6 cellular contexts compared by ENCODE assay signal in the genomic region with DNA sequence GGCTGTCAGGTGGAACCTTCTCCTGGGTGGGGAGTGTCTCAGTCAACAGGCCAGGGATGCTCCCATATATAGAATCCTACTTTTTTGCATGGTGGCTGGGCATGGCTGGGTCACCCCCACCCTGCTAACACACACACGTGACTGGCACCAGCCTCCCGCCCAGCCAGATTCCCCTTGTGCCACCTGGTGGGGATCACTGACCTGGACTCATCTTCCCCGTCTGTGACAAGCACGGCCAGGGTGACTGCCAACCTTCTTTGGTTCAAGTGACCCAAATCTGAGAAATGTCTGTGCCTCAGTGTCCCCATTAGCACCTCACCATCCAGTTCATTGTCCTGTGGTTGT. TPM values are rescaled to one million over a fixed set of nuclear protein-coding genes. Genes with fewer than 3 reads are reported as not detected.
DNase-seq lines count a peak whose midpoint lies in the region; ATAC-seq and TF ChIP-seq lines count a peak whose summit lies in the region.

No MANE protein-coding gene starts in this region.

- H2AFZ ChIP-seq in IMR-90 (replicated peaks; ENCODE audit: low read length, poor library complexity): peak overlapping the region; percentile 92

- H3K4ac ChIP-seq in IMR-90 (ENCODE audit: low read depth, low read length): peak overlapping the region; percentile 69

- no peak for TF ChIP-seq CTCF in IMR-90 (conservative IDR thresholded peaks at IDR 0.05; ENCODE audit: low read depth, low read length)
- no peak for TF ChIP-seq CTCF in astrocyte of the cerebellum (IDR thresholded peaks at IDR 0.05; ENCODE audit: low read depth, low read length, missing control alignments)

- H3K4me3 ChIP-seq in IMR-90 (ENCODE audit: insufficient read depth, low read depth, low read length) (peak overlapping the region; percentile 94), astrocyte of the cerebellum (ENCODE audit: low read depth, low read length) (peak overlapping the region; percentile 64)

- H2BK5ac ChIP-seq in IMR-90 (ENCODE audit: low read depth, low read length, poor library complexity, severe bottlenecking): no peak overlapping the region

- H2BK120ac ChIP-seq in IMR-90 (ENCODE audit: low read depth, low read length): no peak overlapping the region

- H3K27ac Mint-ChIP-seq in naive thymus-derived CD8-positive, alpha-beta T cell: peak overlapping the region; percentile 83 to 96 (median 92)

- H3K4me1 Mint-ChIP-seq in naive thymus-derived CD8-positive, alpha-beta T cell: peaks cover 15 to 58% (median 47%) of the 10 kb centered on the region in 4 donors

- intact Hi-C loops in IMR-90 (cut with micrococcal nuclease): no loop called here

- H3K9me3 Mint-ChIP-seq in naive thymus-derived CD8-positive, alpha-beta T cell: no peaks in the 10 kb centered on the region

- peak overlapping the region; percentile 81 for H2AK5ac ChIP-seq in IMR-90 (ENCODE audit: low read depth, low read length)

- H3K36me3 Mint-ChIP-seq in naive thymus-derived CD8-positive, alpha-beta T cell: peaks cover 0 to 13% (median 0%) of the 10 kb centered on the region in 3 donors

- H2BK20ac ChIP-seq in IMR-90 (ENCODE audit: low read depth, low read length): no peak overlapping the region

- H3K4me1 ChIP-seq in IMR-90 (ENCODE audit: control insufficient read depth, insufficient read depth, low read length): peaks cover 17% of the 10 kb centered on the region

- POLR2A ChIA-PET in IMR-90 (lab: Charles Lee; ENCODE audit: unreplicated experiment): no interaction called here
- POLR2A ChIA-PET in naive thymus-derived CD8-positive, alpha-beta T cell (lab: Charles Lee): interaction anchor here (0.7 to 2.2 kb wide), 10 partner anchors 15 to 268 kb away, joined by 3 to 9 read pairs (median 3); a partner anchor contains a TSS

- no peak overlapping the region for H3K27ac ChIP-seq in IMR-90 (ENCODE audit: insufficient read depth, low read length)

- H3K27me3 Mint-ChIP-seq in naive thymus-derived CD8-positive, alpha-beta T cell: peaks cover 0 to 1% (median 0%) of the 10 kb centered on the region in 5 donors

- H3K4me2 ChIP-seq in IMR-90 (ENCODE audit: low read depth, low read length): peak overlapping the region; percentile 91

- 0 out of 2 replicates have a peak, but pooled peaks cover 6% of the 10 kb centered on the region for H3K36me3 ChIP-seq in IMR-90 (ENCODE audit: control insufficient read depth, insufficient read depth, low read length)

- peak overlapping the region; percentile 11; the same call in 1 of the 2 replicates for H3K23ac ChIP-seq in IMR-90 (ENCODE audit: low read depth, low read length)

- TF ChIP-seq POLR2A in IMR-90 (IDR thresholded peaks at IDR 0.05; ENCODE audit: low read depth, low read length): no peak

- DNase-seq in IMR-90 (no peak), astrocyte of the cerebellum (ENCODE audit: low read depth) (no peak), NK-92 (lab: John Stamatoyannopoulos, UW; ENCODE audit: unreplicated experiment) (no peak)
- DNase-seq in naive thymus-derived CD8-positive, alpha-beta T cell: peak in 2 of 10 donors; percentile 30 to 72
- DNase-seq in activated effector memory CD4-positive, alpha-beta T cell treated with Interleukin-2 at 50 U/mL for 16 hours: no peak
- DNase-seq in central memory CD4-positive, alpha-beta T cell: no peak

- no peaks in the 10 kb centered on the region for H3K27me3 ChIP-seq in IMR-90 (ENCODE audit: control insufficient read depth, insufficient read depth, low read length)

- WGBS in IMR-90 (ENCODE audit: extremely low coverage in 2 of 2, insufficient read length in 1 of 2), 2 experiments: 67% methylated on average over 3 of the region's 4 CpGs; no CpG with 5 or more reads in 1 of the 2 experiments

- no peak for TF ChIP-seq RAD21 in IMR-90 (IDR thresholded peaks at IDR 0.05; ENCODE audit: low read length)

- H3K9ac ChIP-seq in IMR-90 (ENCODE audit: low read depth, low read length): peak overlapping the region; percentile 88; the same call in 1 of the 2 replicates

- BruUV-seq in IMR-90 (replicated peaks; lab: Mats Ljungman, UMichigan): no TSS peak

- H3K14ac ChIP-seq in IMR-90 (replicated peaks; ENCODE audit: low read depth, low read length): no peak overlapping the region; the same call in 1 of the 2 replicates

- H3K18ac ChIP-seq in IMR-90 (ENCODE audit: low read depth, low read length): no peak overlapping the region

- H2BK15ac ChIP-seq in IMR-90 (ENCODE audit: low read depth, low read length): no peak overlapping the region

- peak overlapping the region; percentile 64 to 90 (median 84) for H3K4me3 Mint-ChIP-seq in naive thymus-derived CD8-positive, alpha-beta T cell

- peaks cover 14% of the 10 kb centered on the region; the same call in 1 of the 2 replicates for H3K9me1 ChIP-seq in IMR-90 (ENCODE audit: insufficient read depth, low read length)

- no peaks in the 10 kb centered on the region for H3K9me3 ChIP-seq in IMR-90 (ENCODE audit: control insufficient read depth, insufficient read depth, low read length)

- peak overlapping the region; percentile 99 for H2AK9ac ChIP-seq in IMR-90 (replicated peaks; ENCODE audit: low read depth, low read length, poor library complexity)

- H4K91ac ChIP-seq in IMR-90 (ENCODE audit: insufficient read depth, low read depth, low read length): no peak overlapping the region

- in situ Hi-C loops in IMR-90 (cut with MboI; ENCODE audit: low sequenced_read_pairs): no loop called here
- in situ Hi-C loops in astrocyte of the cerebellum (cut with HindIII; ENCODE audit: low sequenced_read_pairs): no loop called here

- peaks cover 20% of the 10 kb centered on the region for H4K20me1 ChIP-seq in IMR-90 (ENCODE audit: insufficient read depth, low read length)

- no peak for ATAC-seq in IMR-90 (ENCODE audit: low read depth)
- ATAC-seq in naive thymus-derived CD8-positive, alpha-beta T cell: peak; percentile 29 to 38

- peaks cover 28 to 57% of the 10 kb centered on the region in 2 experiments; a peak in 3 of 4 replicates for H3K79me1 ChIP-seq in IMR-90 (ENCODE audit: low read depth in 1 of 2, low read length in 2 of 2)

- peak overlapping the region; percentile 3; the same call in 1 of the 2 replicates for H3K56ac ChIP-seq in IMR-90 (ENCODE audit: extremely low read depth, insufficient read depth, low read length)

- H4K5ac ChIP-seq in IMR-90 (ENCODE audit: low read depth, low read length): peak overlapping the region; percentile 39; the same call in 1 of the 2 replicates

- CTCF ChIA-PET in IMR-90 (lab: Yijun Ruan, JAX): no interaction called here

- dilution Hi-C loops in IMR-90 (cut with HindIII; ENCODE audit: low sequenced_read_pairs, unreplicated experiment): no loop called here

- peak overlapping the region; percentile 40 to 47; a peak in 2 of 4 replicates for H4K8ac ChIP-seq in IMR-90 (ENCODE audit: low read depth in 2 of 2, low read length in 2 of 2)

TF ChIP-seq in IMR-90, 13 proteins besides CTCF, POLR2A, EP300 and RAD21 (continues in another document):
- TF ChIP-seq MAFK (IDR thresholded peaks at IDR 0.05; ENCODE audit: low read depth, low read length): no peak
- TF ChIP-seq CHD1 (IDR thresholded peaks at IDR 0.05; ENCODE audit: low read depth, low read length): no peak
- TF ChIP-seq, protein P1, sequence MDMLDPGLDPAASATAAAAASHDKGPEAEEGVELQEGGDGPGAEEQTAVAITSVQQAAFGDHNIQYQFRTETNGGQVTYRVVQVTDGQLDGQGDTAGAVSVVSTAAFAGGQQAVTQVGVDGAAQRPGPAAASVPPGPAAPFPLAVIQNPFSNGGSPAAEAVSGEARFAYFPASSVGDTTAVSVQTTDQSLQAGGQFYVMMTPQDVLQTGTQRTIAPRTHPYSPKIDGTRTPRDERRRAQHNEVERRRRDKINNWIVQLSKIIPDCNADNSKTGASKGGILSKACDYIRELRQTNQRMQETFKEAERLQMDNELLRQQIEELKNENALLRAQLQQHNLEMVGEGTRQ (IDR thresholded peaks at IDR 0.05; ENCODE audit: low read depth, low read length): no peak
- TF ChIP-seq BHLHE40 (IDR thresholded peaks at IDR 0.05; ENCODE audit: low read depth, low read length): no peak
- TF ChIP-seq MAZ (IDR thresholded peaks at IDR 0.05; ENCODE audit: borderline replicate concordance, low read depth, low read length): no peak
- no peak for TF ChIP-seq CEBPB (IDR thresholded peaks at IDR 0.05; ENCODE audit: low read depth, low read length)
- TF ChIP-seq FOS (IDR thresholded peaks at IDR 0.05; ENCODE audit: low read depth, low read length): no peak
- TF ChIP-seq MXI1 (IDR thresholded peaks at IDR 0.05; ENCODE audit: borderline replicate concordance, low read depth, low read length): no peak
- no peak for TF ChIP-seq SMC3 (IDR thresholded peaks at IDR 0.05; ENCODE audit: low read depth, low read length)
- no peak for TF ChIP-seq NFE2L2 (IDR thresholded peaks at IDR 0.05; ENCODE audit: low read depth, low read length)
- no peak for TF ChIP-seq RCOR1 (IDR thresholded peaks at IDR 0.05; ENCODE audit: insufficient replicate concordance, low read length)

RNA-seq across cellular contexts. Expression of a gene that starts 1.0 kb away (rescaled TPM):
- total RNA-seq in IMR-90 (2012; rRNA removed): 39.4 and 41.4 TPM in 2 replicates
- polyA plus RNA-seq in IMR-90 (2012; rRNA removed): 39.1 and 44.1 TPM in 2 replicates
- polyA plus RNA-seq in IMR-90 (2012; cell fraction: cytosol; rRNA removed): 58.6 and 63.1 TPM in 2 replicates
- polyA plus RNA-seq in IMR-90 (2012; cell fraction: nucleus; rRNA removed; ENCODE audit: low replicate concordance): 50.6 and 92.0 TPM in 2 replicates
- total RNA-seq in naive thymus-derived CD8-positive, alpha-beta T cell: 100 to 1,000 TPM; 188 to 200 TPM
- 10 to 100 TPM; 45.5 to 96.6 (median 56.8) TPM for polyA plus RNA-seq in naive thymus-derived CD8-positive, alpha-beta T cell

RNA-seq across cellular contexts. Expression of a gene that starts 15.0 kb away (rescaled TPM):
- 77.5 and 83.0 TPM in 2 replicates for total RNA-seq in IMR-90 (2012; rRNA removed)
- polyA plus RNA-seq in IMR-90 (2012; rRNA removed): 82.5 and 89.3 TPM in 2 replicates
- polyA plus RNA-seq in IMR-90 (2012; cell fraction: cytosol; rRNA removed): 49.4 and 53.9 TPM in 2 replicates
- polyA plus RNA-seq in IMR-90 (2012; cell fraction: nucleus; rRNA removed; ENCODE audit: low replicate concordance): 436 and 719 TPM in 2 replicates
- total RNA-seq in naive thymus-derived CD8-positive, alpha-beta T cell: 100 to 1,000 TPM; 158 to 165 TPM
- polyA plus RNA-seq in naive thymus-derived CD8-positive, alpha-beta T cell: 100 to 1,000 TPM in 2 of 3 donors, 10 to 100 TPM in 1; 96.0 to 136 (median 106) TPM

RNA-seq across cellular contexts. Expression of a gene that starts 41.0 kb away (rescaled TPM):
- 0.28 and 0.54 TPM in 2 replicates for total RNA-seq in IMR-90 (2012; rRNA removed)
- 0.60 and 1.6 TPM in 2 replicates for polyA plus RNA-seq in IMR-90 (2012; rRNA removed)
- polyA plus RNA-seq in IMR-90 (2012; cell fraction: cytosol; rRNA removed): 0.90 and 2.7 TPM in 2 replicates
- 0.52 and 2.4 TPM in 2 replicates for polyA plus RNA-seq in IMR-90 (2012; cell fraction: nucleus; rRNA removed; ENCODE audit: low replicate concordance)
- total RNA-seq in naive thymus-derived CD8-positive, alpha-beta T cell: not detected
- polyA plus RNA-seq in naive thymus-derived CD8-positive, alpha-beta T cell: not detected

RNA-seq across cellular contexts. Expression of a gene that starts 52.9 kb away (rescaled TPM):
- total RNA-seq in IMR-90 (2012; rRNA removed): 7.5 and 7.7 TPM in 2 replicates
- 14.6 and 15.0 TPM in 2 replicates for polyA plus RNA-seq in IMR-90 (2012; rRNA removed)
- polyA plus RNA-seq in IMR-90 (2012; cell fraction: cytosol; rRNA removed): 8.9 and 17.0 TPM in 2 replicates
- polyA plus RNA-seq in IMR-90 (2012; cell fraction: nucleus; rRNA removed; ENCODE audit: low replicate concordance): 20.5 and 31.2 TPM in 2 replicates
- total RNA-seq in naive thymus-derived CD8-positive, alpha-beta T cell: 100 to 1,000 TPM; 112 to 116 TPM
- 100 to 1,000 TPM; 122 to 164 (median 158) TPM for polyA plus RNA-seq in naive thymus-derived CD8-positive, alpha-beta T cell
